In genomic region chr19:28217064-28217463, GRCh38 we compare ENCODE assay signal across 24 cellular contexts.
DNase-seq lines count a peak whose midpoint lies in the region; ATAC-seq, FAIRE-seq and TF ChIP-seq lines count a peak whose summit lies in the region.
"Had no signal": no experiment of that assay in that cellular context is flagged by ENCODE, and none has a peak within 500 bp of the region (broad histone marks: within the 10 kb centered on the region; RNA-seq: fewer than 3 reads in every experiment).

No MANE protein-coding gene starts in this region.

- in situ Hi-C loops in GM12878 (cut with MboI), result no loop called here

- no peaks in the 10 kb centered on the region for H3K79me2 ChIP-seq in GM12878 (ENCODE audit: control insufficient read depth, insufficient read depth, low read length)
- H3K79me2 ChIP-seq: parathyroid adenoma had no signal

- H3K4me2 ChIP-seq in GM12878 (ENCODE audit: control insufficient read depth, insufficient read depth), result no peak overlapping the region

- no peak for TF ChIP-seq POLR2A in GM12878 (IDR thresholded peaks at IDR 0.05; ENCODE audit: low read depth, low read length)

- no peak overlapping the region for H2AFZ ChIP-seq in GM12878 (ENCODE audit: control insufficient read depth, low read depth, low read length)
- H2AFZ ChIP-seq: parathyroid adenoma had no signal

- H3K4me3 ChIP-seq in GM12878, result no peak overlapping the region
- H3K4me3 ChIP-seq: right lobe of liver had no signal

- RAD21 ChIA-PET in GM12878 (lab: Charles Lee; ENCODE audit: unreplicated experiment), result interaction anchor here (0.8 to 5.5 kb wide), 9 partner anchors 141 to 251 kb away, joined by 3 to 29 read pairs (median 5); no protein-coding TSS in a partner anchor

- FAIRE-seq in G401.6 (lab: Jason Lieb, UNC) (peak; percentile 75), GM12878 (lab: Jason Lieb, UNC) (no peak)
- FAIRE-seq: frontal cortex had no signal

- H3K4me1 ChIP-seq in GM12878 (ENCODE audit: control insufficient read depth, insufficient read depth, low read length), result no peaks in the 10 kb centered on the region
- H3K4me1 ChIP-seq: parathyroid adenoma, right lobe of liver had no signal

- H3K36me3 ChIP-seq in GM12878 (ENCODE audit: control insufficient read depth in 2 of 2, insufficient read depth in 2 of 2, low read length in 1 of 2), result no peaks in the 10 kb centered on the region
- H3K36me3 ChIP-seq: right lobe of liver had no signal

- H3K9me3 ChIP-seq in GM12878 (replicated peaks; ENCODE audit: control insufficient read depth, insufficient read depth, low read length), result no peaks in the 10 kb centered on the region; the same call in 2 of the 3 replicates
- H3K9me3 ChIP-seq: right lobe of liver had no signal

- peak; percentile 11 to 32 for DNase-seq in NCI-H526 (lab: John Stamatoyannopoulos, UW)
- no peak for DNase-seq in GM12878 (ENCODE audit: low read depth, low spot score)
- peak; percentile 41 for DNase-seq in left kidney (ENCODE audit: low read depth, low spot score)
- no peak for DNase-seq in NCI-H187 (lab: John Stamatoyannopoulos, UW)
- DNase-seq in activated CD4-positive, alpha-beta T cell treated with anti-CD3 and anti-CD28 coated beads, Interleukin-2, amount 50 U/mL, for 1 hour, result no peak
- DNase-seq in stimulated activated CD4-positive, alpha-beta T cell treated with anti-CD3 and anti-CD28 coated beads, Interleukin-2, amount 100 ng/mL, for 48 hours, result no peak
- DNase-seq: activated CD8-positive, alpha-beta T cell treated with anti-CD3 and anti-CD28 coated beads for 36 hours; activated naive CD4-positive, alpha-beta T cell treated with Interleukin-2 at 50 U/mL for 16 hours; CD8-positive, alpha-beta T cell; central memory CD4-positive, alpha-beta T cell; DMS79; HCEC 1CT; Kasumi-1; left colon; natural killer cell; NCI-H1092; right lobe of liver; stimulated activated naive B cell treated with anti-CD40 and anti-IgM and Interleukin-4, amounts not matched to agents 10 μg/mL and 1 μg/mL and 100 μg/mL, for 72 hours; T-helper 9 cell had no signal

- 0% methylated on average over 1 of the region's 1 CpG for WGBS in GM12878 (ENCODE audit: insufficient coverage, insufficient replicate concordance, low lambda C conversion rate, missing lambda C conversion rate)

- ATAC-seq in GM12878, result no peak
- ATAC-seq: activated CD8-positive, alpha-beta T cell treated with anti-CD3 and anti-CD28 coated beads for 36 hours; CD8-positive, alpha-beta T cell; esophagus mucosa; left colon; natural killer cell; right lobe of liver; stimulated activated naive B cell treated with anti-CD40 and anti-IgM and Interleukin-4, amounts not matched to agents 10 μg/mL and 1 μg/mL and 100 μg/mL, for 72 hours had no signal

- intact Hi-C loops in GM12878 (cut with micrococcal nuclease; ENCODE audit: unreplicated experiment), result no loop called here

- SMC1A ChIA-PET in GM12878 (lab: Charles Lee; ENCODE audit: uncharacterized antibody, unreplicated experiment), result interaction anchor here (0.6 to 4.5 kb wide), 19 partner anchors 9 to 246 kb away, joined by 3 to 32 read pairs (median 4); no protein-coding TSS in a partner anchor

- no peak overlapping the region for H3K27ac ChIP-seq in GM12878 (ENCODE audit: control insufficient read depth, insufficient read depth)
- H3K27ac ChIP-seq: parathyroid adenoma, right lobe of liver, RWPE1 had no signal

- TF ChIP-seq RAD21 in GM12878 (IDR thresholded peaks at IDR 0.05; ENCODE audit: insufficient read depth, low read depth, low read length), result peak; percentile 33

- no peaks in the 10 kb centered on the region for H4K20me1 ChIP-seq in GM12878 (ENCODE audit: control insufficient read depth, insufficient read depth)

- no peak for TF ChIP-seq EP300 in GM12878 (IDR thresholded peaks at IDR 0.05; ENCODE audit: borderline replicate concordance in 1 of 2, control insufficient read depth in 1 of 2, low read depth in 2 of 2, low read length in 2 of 2)

- H3K27me3 ChIP-seq in GM12878 (replicated peaks in 1 of 2; ENCODE audit: control insufficient read depth in 2 of 2, insufficient read depth in 2 of 2, low read length in 1 of 2), result no peaks in the 10 kb centered on the region
- H3K27me3 ChIP-seq: right lobe of liver had no signal

- H3K9ac ChIP-seq in GM12878 (ENCODE audit: control insufficient read depth, insufficient read depth, low read length), result no peak overlapping the region
- H3K9ac ChIP-seq: parathyroid adenoma had no signal

- no peak; a peak in 1 of 6 replicates for TF ChIP-seq CTCF in GM12878 (IDR thresholded peaks at IDR 0.05 in 2 of 3, conservative IDR thresholded peaks at IDR 0.05 in 1 of 3; ENCODE audit: control insufficient read depth in 2 of 3, extremely low read depth in 1 of 3, insufficient read depth in 1 of 3, low read depth in 3 of 3, low read length in 3 of 3)

- CTCF ChIA-PET in GM12878 (lab: Yijun Ruan, JAX), result interaction anchor here (0.7 to 3.9 kb wide), 11 partner anchors 9 to 252 kb away, joined by 3 to 29 read pairs (median 3); no protein-coding TSS in a partner anchor

- POLR2A ChIA-PET in GM12878 (lab: Charles Lee), result no interaction called here

- no TSS peak for BruUV-seq in GM12878 (replicated peaks; lab: Mats Ljungman, UMichigan)

TF ChIP-seq in GM12878, 131 proteins besides CTCF, POLR2A, EP300 and RAD21:
- TF ChIP-seq SMC3 (IDR thresholded peaks at IDR 0.05; ENCODE audit: borderline replicate concordance, low read length) (peak; percentile 12; the same call in 1 of the 2 replicates), PRDM15 (CRISPR knock-in tag; IDR thresholded peaks at IDR 0.05) (no peak), NR2C1 (IDR thresholded peaks at IDR 0.05) (no peak), CEBPB (IDR thresholded peaks at IDR 0.05; ENCODE audit: borderline replicate concordance in 1 of 2, low read depth in 2 of 2, low read length in 2 of 2) (no peak)

Comparison
In these comparisons a context has a peak if more than half of its experiments do, and no peak if none do; other contexts are left out.
1. DNase-seq: peak in NCI-H526 (2 of 2) and left kidney (single experiment); none in GM12878 (single experiment), NCI-H187 (0 of 2), activated CD4-positive, alpha-beta T cell treated with anti-CD3 and anti-CD28 coated beads, Interleukin-2, amount 50 U/mL, for 1 hour (single experiment) and stimulated activated CD4-positive, alpha-beta T cell treated with anti-CD3 and anti-CD28 coated beads, Interleukin-2, amount 100 ng/mL, for 48 hours (0 of 2).